ENCODE assay signal across 24 cellular contexts in genomic region chr16:57725077-57725953, GRCh38. TPM values are rescaled to one million over a fixed set of nuclear protein-coding genes. Genes with fewer than 3 reads are reported as not detected.
A peak's percentile ranks its signal among the peaks of the same experiment; 100 is the strongest.
DNase-seq lines count a peak whose midpoint lies in the region; ATAC-seq and TF ChIP-seq lines count a peak whose summit lies in the region.
"Had no signal": no experiment of that assay in that cellular context is flagged by ENCODE, and none has a peak within 500 bp of the region (broad histone marks: within the 10 kb centered on the region; RNA-seq: fewer than 3 reads in every experiment).

No MANE protein-coding gene starts in this region.

- H3K36me3 ChIP-seq in HEK293 (ENCODE audit: control insufficient read depth in 2 of 2, insufficient read depth in 1 of 2, low read length in 2 of 2) (no peaks in the 10 kb centered on the region), neuronal stem cell (replicated peaks in 1 of 2; ENCODE audit: control insufficient read depth in 2 of 2, insufficient read depth in 2 of 2, low read length in 2 of 2) (no peaks in the 10 kb centered on the region)
- H3K36me3 ChIP-seq: BE2C, brain microvascular endothelial cell, prostate gland, SJCRH30, upper lobe of right lung had no signal

- CTCF ChIA-PET in activated CD4-positive, alpha-beta T cell treated with anti-CD3 and anti-CD28 coated beads for 36 hours (lab: Charles Lee) = interaction anchor here (1.9 kb wide), 1 partner anchor 10 kb away, joined by 9 read pairs; the partner anchor contains the start of gene KATNB1
- CTCF ChIA-PET in HEK293 (lab: Yijun Ruan, JAX) = interaction anchor here (0.6 to 1.5 kb wide), 4 partner anchors 12 to 140 kb away, joined by 4 read pairs; no protein-coding TSS in a partner anchor

- H3K4me3 Mint-ChIP-seq in activated CD4-positive, alpha-beta T cell treated with anti-CD3 and anti-CD28 coated beads for 36 hours = no peak overlapping the region
- H3K4me3 Mint-ChIP-seq: activated naive CD8-positive, alpha-beta T cell treated with anti-CD3 and anti-CD28 coated beads, Interleukin-2, amount 50 U/mL, for 24 hours; nephron progenitor cell had no signal

- H3K27me3 Mint-ChIP-seq in activated CD4-positive, alpha-beta T cell treated with anti-CD3 and anti-CD28 coated beads for 36 hours = no peaks in the 10 kb centered on the region
- H3K27me3 Mint-ChIP-seq: activated naive CD8-positive, alpha-beta T cell treated with anti-CD3 and anti-CD28 coated beads, Interleukin-2, amount 50 U/mL, for 24 hours had no signal

- H3K27ac ChIP-seq in HEK293 (ENCODE audit: extremely low read depth, low read depth, low read length) (no peak overlapping the region), neuronal stem cell (replicated peaks; ENCODE audit: low read length) (no peak overlapping the region)
- H3K27ac ChIP-seq: brain microvascular endothelial cell, foreskin keratinocyte, prostate gland, SJCRH30, upper lobe of right lung had no signal

- no peaks in the 10 kb centered on the region for H3K4me1 ChIP-seq in HEK293 (ENCODE audit: control insufficient read depth, insufficient read depth, low read length)
- H3K4me1 ChIP-seq in neuronal stem cell (ENCODE audit: control insufficient read depth in 2 of 2, insufficient read depth in 1 of 2, low read depth in 1 of 2, low read length in 2 of 2) = peaks cover 0 to 3% of the 10 kb centered on the region in 2 donors
- H3K4me1 ChIP-seq: foreskin keratinocyte, prostate gland, SJCRH30, upper lobe of right lung had no signal

- H2AFZ ChIP-seq in neuronal stem cell (ENCODE audit: low read length) = no peak overlapping the region

- no peak for TF ChIP-seq CTCF in HEK293 (tag by site-specific recombination; IDR thresholded peaks at IDR 0.05)

- H3K27ac Mint-ChIP-seq in activated CD4-positive, alpha-beta T cell treated with anti-CD3 and anti-CD28 coated beads for 36 hours = no peak overlapping the region
- H3K27ac Mint-ChIP-seq: activated naive CD8-positive, alpha-beta T cell treated with anti-CD3 and anti-CD28 coated beads, Interleukin-2, amount 50 U/mL, for 24 hours; nephron progenitor cell had no signal

- H4K91ac ChIP-seq in neuronal stem cell (ENCODE audit: low read depth, low read length, poor library complexity) = no peak overlapping the region

- H3K4me3 ChIP-seq in HEK293 (ENCODE audit: low read depth, low read length) = no peak overlapping the region
- H3K4me3 ChIP-seq in neuronal stem cell (ENCODE audit: low read length in 2 of 2) = no peak overlapping the region
- H3K4me3 ChIP-seq: prostate gland, SJCRH30, upper lobe of right lung had no signal

- DNase-seq in activated CD4-positive, alpha-beta T cell treated with anti-CD3 and anti-CD28 coated beads for 36 hours = no peak
- DNase-seq in activated CD4-positive, alpha-beta T cell treated with anti-CD3 and anti-CD28 coated beads, Interleukin-2, amount 50 U/mL, for 48 hours = no peak
- DNase-seq in RPMI8226 = peak; percentile 70
- no peak for DNase-seq in neuronal stem cell (ENCODE audit: low spot score)
- DNase-seq: activated CD4-positive, CD25-positive, alpha-beta regulatory T cell; activated CD8-positive, alpha-beta memory T cell treated with anti-CD3 and anti-CD28 coated beads for 24 hours; activated naive CD8-positive, alpha-beta T cell treated with anti-CD3 and anti-CD28 coated beads, Interleukin-2, amount 50 U/mL, for 24 hours; BE2C; brain microvascular endothelial cell; dermis blood vessel endothelial cell; foreskin keratinocyte; GDM1; mesendoderm; NCI-H187 treated with DMSO at 0.1 percent for 48 hours; NCI-H526 treated with DMSO at 0.1 percent for 48 hours; nephron progenitor cell; SJCRH30; T-helper 2 cell; upper lobe of right lung had no signal

- no peak overlapping the region for H3K18ac ChIP-seq in neuronal stem cell (ENCODE audit: low read length)

- H2BK12ac ChIP-seq in neuronal stem cell (ENCODE audit: low read length) = no peak overlapping the region

- H3K4ac ChIP-seq in neuronal stem cell (ENCODE audit: low read length) = no peak overlapping the region

- H2BK15ac ChIP-seq in neuronal stem cell (ENCODE audit: low read length) = no peak overlapping the region

- H3K79me1 ChIP-seq in neuronal stem cell (ENCODE audit: low read depth, low read length) = no peaks in the 10 kb centered on the region

- H3K23ac ChIP-seq in neuronal stem cell (ENCODE audit: low read depth, low read length, poor library complexity) = peak overlapping the region; percentile 3

- H3K4me1 Mint-ChIP-seq in activated CD4-positive, alpha-beta T cell treated with anti-CD3 and anti-CD28 coated beads for 36 hours = no peaks in the 10 kb centered on the region

- H3K14ac ChIP-seq in neuronal stem cell (ENCODE audit: low read length) = no peak overlapping the region

- H3K9me3 Mint-ChIP-seq in activated CD4-positive, alpha-beta T cell treated with anti-CD3 and anti-CD28 coated beads for 36 hours (ENCODE audit: low read depth) = no peaks in the 10 kb centered on the region
- H3K9me3 Mint-ChIP-seq: activated naive CD8-positive, alpha-beta T cell treated with anti-CD3 and anti-CD28 coated beads, Interleukin-2, amount 50 U/mL, for 24 hours; nephron progenitor cell had no signal

- H3K27me3 ChIP-seq in neuronal stem cell (ENCODE audit: control insufficient read depth in 3 of 3, insufficient read depth in 3 of 3, low read depth in 1 of 3, low read length in 3 of 3) = no peaks in the 10 kb centered on the region
- H3K27me3 ChIP-seq: BE2C, brain microvascular endothelial cell, foreskin keratinocyte, upper lobe of right lung had no signal

- H2BK5ac ChIP-seq in neuronal stem cell (ENCODE audit: low read length) = no peak overlapping the region

- H3K9ac ChIP-seq in neuronal stem cell (ENCODE audit: low read depth, low read length, poor library complexity) = no peak overlapping the region

- ATAC-seq in activated CD4-positive, alpha-beta T cell treated with anti-CD3 and anti-CD28 coated beads for 36 hours = peak; percentile 45
- ATAC-seq in GM21619 (IDR thresholded peaks at IDR 0.05; ENCODE audit: unreplicated experiment) (no peak), esophagus mucosa (no peak)
- ATAC-seq: activated naive CD8-positive, alpha-beta T cell treated with anti-CD3 and anti-CD28 coated beads, Interleukin-2, amount 50 U/mL, for 24 hours; foreskin keratinocyte; upper lobe of right lung had no signal

- no peak overlapping the region for H2BK120ac ChIP-seq in neuronal stem cell (ENCODE audit: low read depth, low read length)

- POLR2A ChIA-PET in activated CD4-positive, alpha-beta T cell treated with anti-CD3 and anti-CD28 coated beads for 36 hours (lab: Charles Lee) = no interaction called here
- POLR2A ChIA-PET in HEK293 (lab: Yijun Ruan, JAX) = interaction anchor here (1.5 kb wide), 1 partner anchor 10 kb away, joined by 5 read pairs; the partner anchor contains the start of gene KATNB1

- H3K9me3 ChIP-seq in HEK293 (ENCODE audit: control insufficient read depth, insufficient read depth, low read depth, low read length) = no peaks in the 10 kb centered on the region
- peaks cover 0 to 2% of the 10 kb centered on the region in 2 donors for H3K9me3 ChIP-seq in neuronal stem cell (replicated peaks in 1 of 2; ENCODE audit: control insufficient read depth in 2 of 2, insufficient read depth in 1 of 2, low read depth in 1 of 2, low read length in 2 of 2)
- H3K9me3 ChIP-seq: BE2C, prostate gland, SJCRH30, upper lobe of right lung had no signal

- H3K36me3 Mint-ChIP-seq in activated CD4-positive, alpha-beta T cell treated with anti-CD3 and anti-CD28 coated beads for 36 hours (ENCODE audit: low read depth) = no peaks in the 10 kb centered on the region

- H2AK5ac ChIP-seq in neuronal stem cell (ENCODE audit: low read depth, low read length) = no peak overlapping the region

- intact Hi-C loops in activated CD4-positive, alpha-beta T cell treated with anti-CD3 and anti-CD28 coated beads for 36 hours (cut with DNase I, micrococcal nuclease) = no loop called here

- no peak overlapping the region for H4K8ac ChIP-seq in neuronal stem cell (ENCODE audit: low read depth, low read length)

- H3K4me2 ChIP-seq in neuronal stem cell (ENCODE audit: insufficient read depth, low read length, poor library complexity, severe bottlenecking) = no peak overlapping the region

- WGBS in neuronal stem cell (ENCODE audit: extremely low coverage in 2 of 2, insufficient read length in 2 of 2, insufficient replicate concordance in 1 of 2), 2 donors = no CpG with 5 or more reads among the region's 10 CpGs

TF ChIP-seq in HEK293, 187 proteins besides CTCF, POLR2A, EP300 and RAD21 (continues in another document):
- no peak for TF ChIP-seq ZNF274 (IDR thresholded peaks at IDR 0.05; ENCODE audit: low read length)
- TF ChIP-seq ZNF274 (tag by site-specific recombination; IDR thresholded peaks at IDR 0.05; ENCODE audit: borderline replicate concordance) = no peak
- TF ChIP-seq ZNF626 (tag by site-specific recombination; IDR thresholded peaks at IDR 0.05) = no peak
- TF ChIP-seq, protein P1, sequence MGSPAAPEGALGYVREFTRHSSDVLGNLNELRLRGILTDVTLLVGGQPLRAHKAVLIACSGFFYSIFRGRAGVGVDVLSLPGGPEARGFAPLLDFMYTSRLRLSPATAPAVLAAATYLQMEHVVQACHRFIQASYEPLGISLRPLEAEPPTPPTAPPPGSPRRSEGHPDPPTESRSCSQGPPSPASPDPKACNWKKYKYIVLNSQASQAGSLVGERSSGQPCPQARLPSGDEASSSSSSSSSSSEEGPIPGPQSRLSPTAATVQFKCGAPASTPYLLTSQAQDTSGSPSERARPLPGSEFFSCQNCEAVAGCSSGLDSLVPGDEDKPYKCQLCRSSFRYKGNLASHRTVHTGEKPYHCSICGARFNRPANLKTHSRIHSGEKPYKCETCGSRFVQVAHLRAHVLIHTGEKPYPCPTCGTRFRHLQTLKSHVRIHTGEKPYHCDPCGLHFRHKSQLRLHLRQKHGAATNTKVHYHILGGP (tag by site-specific recombination; IDR thresholded peaks at IDR 0.05) = peak; percentile 62; the same call in 1 of the 2 replicates
- TF ChIP-seq ZNF138 (tag by site-specific recombination; IDR thresholded peaks at IDR 0.05; ENCODE audit: borderline replicate concordance) = no peak
- TF ChIP-seq YY2 (tag by site-specific recombination; IDR thresholded peaks at IDR 0.05) = no peak

RNA-seq across cellular contexts. Expression of gene KATNB1, which starts 10.3 kb away (rescaled TPM):
- 10 to 100 TPM; 28.1 to 29.3 TPM for total RNA-seq in activated CD4-positive, alpha-beta T cell treated with anti-CD3 and anti-CD28 coated beads for 36 hours
- polyA plus RNA-seq in neuronal stem cell (2013, experiment 1 of 2) = 31.8 TPM
- polyA plus RNA-seq in neuronal stem cell (2013, experiment 2 of 2) = 30.8 TPM
- total RNA-seq in esophagus mucosa = 19.9 TPM

RNA-seq across cellular contexts. Expression of gene DRC7, which starts 30.7 kb away (rescaled TPM):
- total RNA-seq in activated CD4-positive, alpha-beta T cell treated with anti-CD3 and anti-CD28 coated beads for 36 hours = under 1 TPM in 1 of 2 experiments, not detected in 1; 0.05 TPM
- 0.28 TPM for polyA plus RNA-seq in neuronal stem cell (2013, experiment 1 of 2)
- polyA plus RNA-seq in neuronal stem cell (2013, experiment 2 of 2) = 0.21 TPM
- not detected for total RNA-seq in esophagus mucosa
- total RNA-seq: dermis blood vessel endothelial cell, foreskin keratinocyte, LHCN-M2, SJCRH30, upper lobe of right lung had no signal
- polyA plus RNA-seq: foreskin keratinocyte had no signal

RNA-seq across cellular contexts. Expression of gene ADGRG3, which starts 57.2 kb away (rescaled TPM):
- not detected for total RNA-seq in activated CD4-positive, alpha-beta T cell treated with anti-CD3 and anti-CD28 coated beads for 36 hours
- polyA plus RNA-seq in neuronal stem cell (2013, experiment 1 of 2) = 0.25 TPM
- 0.33 TPM for polyA plus RNA-seq in neuronal stem cell (2013, experiment 2 of 2)
- total RNA-seq in esophagus mucosa = 0.84 TPM
- total RNA-seq: foreskin keratinocyte, LHCN-M2, prostate gland, SJCRH30 had no signal
- polyA plus RNA-seq: foreskin keratinocyte had no signal
